ENCODE assay signal across 21 cellular contexts in genomic region chrX:121851033-121851432, GRCh38.
DNase-seq lines count a peak whose midpoint lies in the region; ATAC-seq and TF ChIP-seq lines count a peak whose summit lies in the region.
"Had no signal": no experiment of that assay in that cellular context is flagged by ENCODE, and none has a peak within 500 bp of the region (broad histone marks: within the 10 kb centered on the region; RNA-seq: fewer than 3 reads in every experiment).

No MANE protein-coding gene starts in this region.

- POLR2A ChIA-PET in SK-N-SH (lab: Yijun Ruan, JAX): no interaction called here

- no peak overlapping the region for H3K9ac ChIP-seq in SK-N-SH

- no peak for TF ChIP-seq RAD21 in SK-N-SH (IDR thresholded peaks at IDR 0.05; ENCODE audit: low read length)

- no peak for TF ChIP-seq EP300 in SK-N-SH (IDR thresholded peaks at IDR 0.05; ENCODE audit: borderline replicate concordance in 1 of 2, low read depth in 1 of 2, low read length in 1 of 2)

- H3K27me3 ChIP-seq in SK-N-SH (ENCODE audit: insufficient read depth): no peaks in the 10 kb centered on the region
- H3K27me3 ChIP-seq: gastroesophageal sphincter, right lobe of liver, stomach, upper lobe of left lung had no signal

- H3K4me1 Mint-ChIP-seq in activated T-cell treated with anti-CD3 and anti-CD28 coated beads, Interleukin-2, amount 50 U/mL, for 72 hours (ENCODE audit: low read depth): no peaks in the 10 kb centered on the region
- H3K4me1 Mint-ChIP-seq: activated CD4-positive, alpha-beta memory T cell treated with anti-CD3 and anti-CD28 coated beads, Interleukin-2, amount 10 ng/mL, durations not matched to agents 7 days and 5 days; activated naive CD8-positive, alpha-beta T cell treated with anti-CD3 and anti-CD28 coated beads, Interleukin-2, amount 10 ng/mL, durations not matched to agents 7 days and 5 days had no signal

- H3K4me3 Mint-ChIP-seq in activated T-cell treated with anti-CD3 and anti-CD28 coated beads, Interleukin-2, amount 50 U/mL, for 72 hours: no peak overlapping the region
- H3K4me3 Mint-ChIP-seq: activated CD4-positive, alpha-beta memory T cell treated with anti-CD3 and anti-CD28 coated beads, Interleukin-2, amount 10 ng/mL, durations not matched to agents 7 days and 5 days; activated naive CD8-positive, alpha-beta T cell treated with anti-CD3 and anti-CD28 coated beads, Interleukin-2, amount 10 ng/mL, durations not matched to agents 7 days and 5 days; activated T-cell treated with anti-CD3 and anti-CD28 coated beads, Interleukin-2, amount 50 U/mL, for 24 hours had no signal

- H2AFZ ChIP-seq in SK-N-SH (ENCODE audit: low read depth): no peak overlapping the region

- H3K4me3 ChIP-seq in SK-N-SH (ENCODE audit: low read depth in 2 of 2, low read length in 1 of 2): no peak overlapping the region
- H3K4me3 ChIP-seq: gastroesophageal sphincter, right lobe of liver, stomach, upper lobe of left lung had no signal

- 1% methylated on average over 2 of the region's 2 CpGs for WGBS in SK-N-SH (ENCODE audit: low lambda C conversion rate)

- no peak for TF ChIP-seq CTCF in SK-N-SH (IDR thresholded peaks at IDR 0.05)

- H3K4me2 ChIP-seq in SK-N-SH: no peak overlapping the region

- peaks cover 2 to 3% of the 10 kb centered on the region in 2 donors for H3K9me3 Mint-ChIP-seq in activated T-cell treated with anti-CD3 and anti-CD28 coated beads, Interleukin-2, amount 50 U/mL, for 72 hours
- H3K9me3 Mint-ChIP-seq: activated CD4-positive, alpha-beta memory T cell treated with anti-CD3 and anti-CD28 coated beads, Interleukin-2, amount 10 ng/mL, durations not matched to agents 7 days and 5 days; activated naive CD8-positive, alpha-beta T cell treated with anti-CD3 and anti-CD28 coated beads, Interleukin-2, amount 10 ng/mL, durations not matched to agents 7 days and 5 days; activated T-cell treated with anti-CD3 and anti-CD28 coated beads, Interleukin-2, amount 50 U/mL, for 24 hours had no signal

- H3F3A ChIP-seq in SK-N-SH (replicated peaks; ENCODE audit: insufficient read depth): no peaks in the 10 kb centered on the region

- H3K27ac Mint-ChIP-seq in activated T-cell treated with anti-CD3 and anti-CD28 coated beads, Interleukin-2, amount 50 U/mL, for 72 hours: no peak overlapping the region
- H3K27ac Mint-ChIP-seq: activated CD4-positive, alpha-beta memory T cell treated with anti-CD3 and anti-CD28 coated beads, Interleukin-2, amount 10 ng/mL, durations not matched to agents 7 days and 5 days; activated naive CD8-positive, alpha-beta T cell treated with anti-CD3 and anti-CD28 coated beads, Interleukin-2, amount 10 ng/mL, durations not matched to agents 7 days and 5 days; activated T-cell treated with anti-CD3 and anti-CD28 coated beads, Interleukin-2, amount 50 U/mL, for 24 hours had no signal

- no peaks in the 10 kb centered on the region for H3K9me3 ChIP-seq in SK-N-SH
- H3K9me3 ChIP-seq: gastroesophageal sphincter, right lobe of liver, stomach, upper lobe of left lung had no signal

- H3K4me1 ChIP-seq in SK-N-SH (ENCODE audit: control insufficient read depth in 1 of 2, insufficient read depth in 2 of 2, low read depth in 1 of 2, low read length in 1 of 2): no peaks in the 10 kb centered on the region
- H3K4me1 ChIP-seq: gastroesophageal sphincter, right lobe of liver, stomach, upper lobe of left lung had no signal

- DNase-seq in SK-N-SH: no peak
- peak; percentile 46 for DNase-seq in RPMI7951 (ENCODE audit: low read depth)
- peak; percentile 49 for DNase-seq in fibroblast of gingiva (ENCODE audit: low read depth)
- DNase-seq in hippocampal formation (lab: John Stamatoyannopoulos, UW): no peak
- DNase-seq in activated T-cell treated with anti-CD3 and anti-CD28 coated beads, Interleukin-2, amount 50 U/mL, for 72 hours: no peak
- no peak for DNase-seq in posterior vena cava (ENCODE audit: low spot score)
- DNase-seq: activated CD4-positive, alpha-beta memory T cell treated with anti-CD3 and anti-CD28 coated beads, Interleukin-2, amount 10 ng/mL, durations not matched to agents 7 days and 5 days; activated naive CD8-positive, alpha-beta T cell treated with anti-CD3 and anti-CD28 coated beads, Interleukin-2, amount 10 ng/mL, durations not matched to agents 7 days and 5 days; activated T-cell treated with anti-CD3 and anti-CD28 coated beads, Interleukin-2, amount 50 U/mL, for 24 hours; HCEC 1CT; NCI-H2081; NCI-H526; right lobe of liver; stimulated activated CD4-positive, alpha-beta T cell treated with anti-CD3 and anti-CD28 coated beads, Interleukin-1b, Interleukin-23, amount 100 ng/mL, for 48 hours; stomach; SW 1271; upper lobe of left lung had no signal

- no peaks in the 10 kb centered on the region for H3K36me3 ChIP-seq in SK-N-SH (replicated peaks in 1 of 2; ENCODE audit: control insufficient read depth in 1 of 2, insufficient read depth in 2 of 2, low read length in 1 of 2)
- H3K36me3 ChIP-seq: gastroesophageal sphincter, right lobe of liver, stomach, upper lobe of left lung had no signal

- ATAC-seq in SK-N-SH treated with all-trans-retinoic acid at 6 μM for 48 hours (no peak), GM21786 (IDR thresholded peaks at IDR 0.05; ENCODE audit: unreplicated experiment) (no peak)
- no peak for ATAC-seq in activated T-cell treated with anti-CD3 and anti-CD28 coated beads, Interleukin-2, amount 50 U/mL, for 72 hours (replicated peaks in 1 of 2)
- ATAC-seq: gastroesophageal sphincter, Panc1, right lobe of liver had no signal

- CTCF ChIA-PET in SK-N-SH (lab: Yijun Ruan, JAX): no interaction called here

- peaks cover 0 to 1% of the 10 kb centered on the region in 2 donors for H3K36me3 Mint-ChIP-seq in activated T-cell treated with anti-CD3 and anti-CD28 coated beads, Interleukin-2, amount 50 U/mL, for 72 hours (ENCODE audit: insufficient read depth in 2 of 2)
- H3K36me3 Mint-ChIP-seq: activated naive CD8-positive, alpha-beta T cell treated with anti-CD3 and anti-CD28 coated beads, Interleukin-2, amount 10 ng/mL, durations not matched to agents 7 days and 5 days had no signal

- no peaks in the 10 kb centered on the region for H4K20me1 ChIP-seq in SK-N-SH (ENCODE audit: insufficient read depth)

- intact Hi-C loops in posterior vena cava (cut with DNase I): no loop called here

- no peaks in the 10 kb centered on the region for H3K79me2 ChIP-seq in SK-N-SH (ENCODE audit: insufficient read depth)

- no peak overlapping the region for H3K27ac ChIP-seq in SK-N-SH (ENCODE audit: low read depth in 2 of 2, low read length in 1 of 2)
- H3K27ac ChIP-seq: gastroesophageal sphincter, right lobe of liver, stomach, upper lobe of left lung had no signal

- peaks cover 16% of the 10 kb centered on the region for H3K27me3 Mint-ChIP-seq in activated T-cell treated with anti-CD3 and anti-CD28 coated beads, Interleukin-2, amount 50 U/mL, for 72 hours (ENCODE audit: low read depth)
- H3K27me3 Mint-ChIP-seq: activated CD4-positive, alpha-beta memory T cell treated with anti-CD3 and anti-CD28 coated beads, Interleukin-2, amount 10 ng/mL, durations not matched to agents 7 days and 5 days; activated naive CD8-positive, alpha-beta T cell treated with anti-CD3 and anti-CD28 coated beads, Interleukin-2, amount 10 ng/mL, durations not matched to agents 7 days and 5 days had no signal

- H3K9me2 ChIP-seq in SK-N-SH: no peaks in the 10 kb centered on the region

TF ChIP-seq in SK-N-SH treated with all-trans-retinoic acid at 6 μM for 48 hours, 23 proteins besides CTCF, POLR2A, EP300 and RAD21:
- TF ChIP-seq, protein P1, sequence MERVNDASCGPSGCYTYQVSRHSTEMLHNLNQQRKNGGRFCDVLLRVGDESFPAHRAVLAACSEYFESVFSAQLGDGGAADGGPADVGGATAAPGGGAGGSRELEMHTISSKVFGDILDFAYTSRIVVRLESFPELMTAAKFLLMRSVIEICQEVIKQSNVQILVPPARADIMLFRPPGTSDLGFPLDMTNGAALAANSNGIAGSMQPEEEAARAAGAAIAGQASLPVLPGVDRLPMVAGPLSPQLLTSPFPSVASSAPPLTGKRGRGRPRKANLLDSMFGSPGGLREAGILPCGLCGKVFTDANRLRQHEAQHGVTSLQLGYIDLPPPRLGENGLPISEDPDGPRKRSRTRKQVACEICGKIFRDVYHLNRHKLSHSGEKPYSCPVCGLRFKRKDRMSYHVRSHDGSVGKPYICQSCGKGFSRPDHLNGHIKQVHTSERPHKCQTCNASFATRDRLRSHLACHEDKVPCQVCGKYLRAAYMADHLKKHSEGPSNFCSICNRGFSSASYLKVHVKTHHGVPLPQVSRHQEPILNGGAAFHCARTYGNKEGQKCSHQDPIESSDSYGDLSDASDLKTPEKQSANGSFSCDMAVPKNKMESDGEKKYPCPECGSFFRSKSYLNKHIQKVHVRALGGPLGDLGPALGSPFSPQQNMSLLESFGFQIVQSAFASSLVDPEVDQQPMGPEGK (CRISPR knock-in tag; IDR thresholded peaks at IDR 0.05; ENCODE audit: borderline replicate concordance): no peak
- TF ChIP-seq ZNF8 (CRISPR knock-in tag; IDR thresholded peaks at IDR 0.05): peak; percentile 87
TF ChIP-seq in SK-N-SH treated with all-trans-retinoic acid at 6 μM for 48 hours: peak in this region for 1.

TF ChIP-seq in SK-N-SH, 30 proteins besides CTCF, POLR2A, EP300 and RAD21 (continues in another document):
- TF ChIP-seq FOXM1 (IDR thresholded peaks at IDR 0.05; ENCODE audit: low read depth) (no peak), MXI1 (IDR thresholded peaks at IDR 0.05; ENCODE audit: low read depth, low read length) (no peak), RXRA (IDR thresholded peaks at IDR 0.05; ENCODE audit: borderline replicate concordance, low read depth) (no peak), ELF1 (IDR thresholded peaks at IDR 0.05) (no peak), RCOR1 (IDR thresholded peaks at IDR 0.05; ENCODE audit: low read length) (no peak), GATA2 (CRISPR knock-in tag; IDR thresholded peaks at IDR 0.05) (no peak)
- TF ChIP-seq, protein P2, sequence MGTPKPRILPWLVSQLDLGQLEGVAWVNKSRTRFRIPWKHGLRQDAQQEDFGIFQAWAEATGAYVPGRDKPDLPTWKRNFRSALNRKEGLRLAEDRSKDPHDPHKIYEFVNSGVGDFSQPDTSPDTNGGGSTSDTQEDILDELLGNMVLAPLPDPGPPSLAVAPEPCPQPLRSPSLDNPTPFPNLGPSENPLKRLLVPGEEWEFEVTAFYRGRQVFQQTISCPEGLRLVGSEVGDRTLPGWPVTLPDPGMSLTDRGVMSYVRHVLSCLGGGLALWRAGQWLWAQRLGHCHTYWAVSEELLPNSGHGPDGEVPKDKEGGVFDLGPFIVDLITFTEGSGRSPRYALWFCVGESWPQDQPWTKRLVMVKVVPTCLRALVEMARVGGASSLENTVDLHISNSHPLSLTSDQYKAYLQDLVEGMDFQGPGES (IDR thresholded peaks at IDR 0.05; ENCODE audit: low read depth, low read length): no peak
- TF ChIP-seq, protein P3, sequence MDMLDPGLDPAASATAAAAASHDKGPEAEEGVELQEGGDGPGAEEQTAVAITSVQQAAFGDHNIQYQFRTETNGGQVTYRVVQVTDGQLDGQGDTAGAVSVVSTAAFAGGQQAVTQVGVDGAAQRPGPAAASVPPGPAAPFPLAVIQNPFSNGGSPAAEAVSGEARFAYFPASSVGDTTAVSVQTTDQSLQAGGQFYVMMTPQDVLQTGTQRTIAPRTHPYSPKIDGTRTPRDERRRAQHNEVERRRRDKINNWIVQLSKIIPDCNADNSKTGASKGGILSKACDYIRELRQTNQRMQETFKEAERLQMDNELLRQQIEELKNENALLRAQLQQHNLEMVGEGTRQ (IDR thresholded peaks at IDR 0.05; ENCODE audit: borderline replicate concordance, low read depth, low read length): no peak

Comparison
In these comparisons a context has a peak if more than half of its experiments do, and no peak if none do; other contexts are left out.
1. DNase-seq: peak in RPMI7951 (single experiment) and fibroblast of gingiva (single experiment); none in SK-N-SH (single experiment), hippocampal formation (0 of 2), activated T-cell treated with anti-CD3 and anti-CD28 coated beads, Interleukin-2, amount 50 U/mL, for 72 hours (0 of 2) and posterior vena cava (single experiment).